ENCODE assay signal across 8 cellular contexts in genomic region chr20:9912858-9913434, GRCh38.
DNase-seq lines count a peak whose midpoint lies in the region; ATAC-seq and TF ChIP-seq lines count a peak whose summit lies in the region.

No MANE protein-coding gene starts in this region.

- H3K27me3 ChIP-seq in CD4-positive, alpha-beta T cell (ENCODE audit: control insufficient read depth, insufficient read depth, low read length), result no peaks in the 10 kb centered on the region

- no peaks in the 10 kb centered on the region for H3K36me3 Mint-ChIP-seq in CD4-positive, alpha-beta T cell (ENCODE audit: low read depth)

- CTCF ChIA-PET in CD4-positive, alpha-beta T cell (lab: Charles Lee), result interaction anchor here (0.7 kb wide), 1 partner anchor 11 kb away, joined by 4 read pairs; no protein-coding TSS in a partner anchor

- no peak overlapping the region for H3K27ac Mint-ChIP-seq in CD4-positive, alpha-beta T cell

- no peaks in the 10 kb centered on the region for H3K4me1 ChIP-seq in mucosa of descending colon (ENCODE audit: low read depth)

- no peaks in the 10 kb centered on the region for H3K36me3 ChIP-seq in mucosa of descending colon (ENCODE audit: low read depth)

- H3K4me1 Mint-ChIP-seq in CD4-positive, alpha-beta T cell (ENCODE audit: low read depth), result no peaks in the 10 kb centered on the region

- no peak overlapping the region for H3K4me3 ChIP-seq in mucosa of descending colon

- no peak for ATAC-seq in CD4-positive, alpha-beta T cell (ENCODE audit: poor library complexity)
- peak; percentile 65 for ATAC-seq in GM18867 (IDR thresholded peaks at IDR 0.05; ENCODE audit: unreplicated experiment)
- peak; percentile 56 for ATAC-seq in mucosa of descending colon
- ATAC-seq in HG03139 (IDR thresholded peaks at IDR 0.05; ENCODE audit: unreplicated experiment), result no peak

- no peak overlapping the region for H3K4me3 Mint-ChIP-seq in CD4-positive, alpha-beta T cell

- H3K27ac ChIP-seq in CD4-positive, alpha-beta T cell (ENCODE audit: low read depth, low read length), result no peak overlapping the region

- peak in 6 of 10 experiments; percentile 0 to 37 (median 8) for DNase-seq in CD4-positive, alpha-beta T cell
- DNase-seq in LHCN-M2 (ENCODE audit: low read depth) (peak; percentile 32), SW480 (ENCODE audit: low spot score) (peak; percentile 24), dermis microvascular lymphatic vessel endothelial cell (ENCODE audit: low read depth in 2 of 2) (peak; percentile 24 to 38), mucosa of descending colon (peak in 2 of 3 donors; percentile 27 to 61), ureter (ENCODE audit: low spot score) (peak; percentile 48)

- no peaks in the 10 kb centered on the region for H3K9me3 ChIP-seq in CD4-positive, alpha-beta T cell (ENCODE audit: control insufficient read depth, low read length)
- no peaks in the 10 kb centered on the region for H3K9me3 ChIP-seq in mucosa of descending colon

- H3K27me3 Mint-ChIP-seq in CD4-positive, alpha-beta T cell, result peaks cover 49% of the 10 kb centered on the region

- POLR2A ChIA-PET in CD4-positive, alpha-beta T cell (lab: Charles Lee), result no interaction called here

- TF ChIP-seq CTCF in CD4-positive, alpha-beta T cell (IDR thresholded peaks at IDR 0.05), result peak; percentile 78
- TF ChIP-seq CTCF in mucosa of descending colon (IDR thresholded peaks at IDR 0.05), result peak; percentile 53

- H3K9me3 Mint-ChIP-seq in CD4-positive, alpha-beta T cell, result no peaks in the 10 kb centered on the region

- intact Hi-C loops in CD4-positive, alpha-beta T cell (cut with DNase I, micrococcal nuclease), result loop anchor here in 1 of 2 experiments (10.0 kb wide), 1 partner anchor 298 kb away; no protein-coding TSS in a partner anchor
- intact Hi-C loops in mucosa of descending colon (cut with DNase I, micrococcal nuclease), result loop anchor here in 1 of 2 donors (5.0 kb wide), 1 partner anchor 296 kb away; no protein-coding TSS in a partner anchor

Comparison
In these comparisons a context has a peak if more than half of its experiments do, and no peak if none do; other contexts are left out.
1. ATAC-seq: peak in GM18867 (single experiment) and mucosa of descending colon (single experiment); none in CD4-positive, alpha-beta T cell (single experiment) and HG03139 (single experiment).
2. Peak in every context shown above with its lines, with median percentiles within 50 percentile points of each other: DNase-seq.